31 cellular contexts compared by ENCODE assay signal in the genomic region with DNA sequence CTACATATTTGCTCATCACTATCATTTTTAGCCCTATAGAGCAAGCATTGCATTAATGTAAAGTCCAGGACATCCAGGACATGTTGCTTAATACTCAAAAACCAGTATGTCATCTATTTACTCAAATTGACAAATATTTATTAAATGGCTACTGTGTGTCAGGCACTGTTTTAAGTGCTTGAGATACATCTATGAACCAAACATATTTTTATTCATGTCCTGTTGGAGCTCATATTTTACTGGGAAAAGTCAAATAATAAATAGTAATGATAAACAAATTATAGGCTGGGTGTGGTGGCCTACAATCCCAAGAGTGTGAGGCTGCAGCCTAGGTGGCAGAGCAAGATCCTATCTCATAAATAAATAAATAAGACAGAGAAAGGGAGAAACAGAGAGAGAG.
"Had no signal": no experiment of that assay in that cellular context is flagged by ENCODE, and none has a peak within 500 bp of the region (broad histone marks: within the 10 kb centered on the region; RNA-seq: fewer than 3 reads in every experiment).

No MANE protein-coding gene starts in this region.

- DNase-seq: activated B cell treated with CpG ODN at 0.5 μM for 24 hours; activated CD4-positive, alpha-beta memory T cell treated with anti-CD3 and anti-CD28 coated beads for 36 hours; activated CD4-positive, alpha-beta T cell treated with anti-CD3 and anti-CD28 coated beads for 4 hours; activated CD4-positive, alpha-beta T cell treated with anti-CD3 and anti-CD28 coated beads, Interleukin-2, amount 10 ng/mL, durations not matched to agents 24 days and 14 days; activated CD4-positive, alpha-beta T cell treated with anti-CD3 and anti-CD28 coated beads, Interleukin-2, amount 50 U/mL, for 1 hour; activated CD4-positive, alpha-beta T cell treated with anti-CD3 and anti-CD28 coated beads, Interleukin-2, amount 50 U/mL, for 4 hours; activated CD4-positive, CD25-positive, alpha-beta regulatory T cell treated with anti-CD3 and anti-CD28 coated beads, Interleukin-2, amount 50 U/mL, for 72 hours; activated CD8-positive, alpha-beta memory T cell treated with anti-CD3 and anti-CD28 coated beads, Interleukin-2, amount 50 U/mL, for 4 hours; activated CD8-positive, alpha-beta T cell treated with anti-CD3 and anti-CD28 coated beads for 36 hours; activated effector memory CD4-positive, alpha-beta T cell treated with anti-CD3 and anti-CD28 coated beads, Interleukin-2, amount 50 U/mL, for 16 hours; activated gamma-delta T cell treated with Interleukin-2 at 50 U/mL for 16 hours; activated naive CD4-positive, alpha-beta T cell; activated naive CD4-positive, alpha-beta T cell treated with anti-CD3 and anti-CD28 coated beads for 36 hours; activated naive CD4-positive, alpha-beta T cell treated with anti-CD3 and anti-CD28 coated beads, Interleukin-2, amount 50 U/mL, for 16 hours; activated naive CD8-positive, alpha-beta T cell treated with anti-CD3 and anti-CD28 coated beads for 36 hours; activated T-cell treated with anti-CD3 and anti-CD28 coated beads for 4 hours; activated T-cell treated with anti-CD3 and anti-CD28 coated beads, Interleukin-2, amount 50 U/mL, for 1 hour; activated T-cell treated with anti-CD3 and anti-CD28 coated beads, Interleukin-2, amount 50 U/mL, for 4 hours; activated T-cell treated with anti-CD3 and anti-CD28 coated beads, Interleukin-2, amount 50 U/mL, for 72 hours; adrenal gland; amniotic stem cell; aorta; body of pancreas; brain microvascular endothelial cell; central memory CD4-positive, alpha-beta T cell; T-helper 2 cell; T-helper 9 cell had no signal

- H3K27me3 ChIP-seq: adrenal gland, body of pancreas, brain microvascular endothelial cell, breast epithelium had no signal

- ATAC-seq: activated CD8-positive, alpha-beta T cell treated with anti-CD3 and anti-CD28 coated beads for 36 hours; activated naive CD4-positive, alpha-beta T cell treated with anti-CD3 and anti-CD28 coated beads, Interleukin-2, amount 50 U/mL, for 72 hours; activated T-cell treated with anti-CD3 and anti-CD28 coated beads, Interleukin-2, amount 50 U/mL, for 4 hours; activated T-cell treated with anti-CD3 and anti-CD28 coated beads, Interleukin-2, amount 50 U/mL, for 72 hours; activated T-helper 17 cell treated with anti-CD3 and anti-CD28 coated beads, Interleukin-2, amount 50 U/mL, for 72 hours; body of pancreas had no signal

- H3K36me3 ChIP-seq: adrenal gland, brain microvascular endothelial cell, breast epithelium had no signal

- H3K9me3 ChIP-seq: adrenal gland, body of pancreas, breast epithelium had no signal

- H3K27ac ChIP-seq: adrenal gland, body of pancreas, brain microvascular endothelial cell, breast epithelium, VCaP had no signal

- H3K4me3 ChIP-seq: adrenal gland, body of pancreas, breast epithelium had no signal

- H3K4me1 ChIP-seq: body of pancreas, breast epithelium had no signal
